Comparison of ENCODE assay signal across 15 cellular contexts in the genomic region with DNA sequence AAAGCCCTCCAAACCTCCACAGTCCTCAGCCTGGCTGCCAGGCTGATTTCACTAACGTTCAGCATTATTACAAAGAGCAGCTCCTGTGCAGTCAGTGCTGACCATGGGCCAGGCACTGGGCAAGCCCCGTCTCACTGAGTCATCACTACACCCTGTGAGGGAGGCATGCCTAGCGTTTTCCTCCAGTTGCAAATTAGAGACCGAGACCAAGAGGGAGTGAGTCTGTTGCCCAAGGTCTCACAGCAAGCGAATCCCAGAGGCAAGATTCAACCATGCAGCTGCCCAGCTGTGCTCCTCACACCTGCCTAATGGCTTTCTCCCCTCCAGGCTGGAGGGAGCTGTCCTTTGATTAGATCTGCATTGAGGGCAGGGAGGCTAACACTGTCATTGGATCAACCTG.
A peak's percentile ranks its signal among the peaks of the same experiment; 100 is the strongest.
DNase-seq lines count a peak whose midpoint lies in the region; ATAC-seq and TF ChIP-seq lines count a peak whose summit lies in the region.
"Had no signal": no experiment of that assay in that cellular context is flagged by ENCODE, and none has a peak within 500 bp of the region (broad histone marks: within the 10 kb centered on the region; RNA-seq: fewer than 3 reads in every experiment).

No MANE protein-coding gene starts in this region.

- H3K4me3 Mint-ChIP-seq in naive thymus-derived CD4-positive, alpha-beta T cell: no peak overlapping the region
- H3K4me3 Mint-ChIP-seq: CD4-positive, alpha-beta T cell; effector memory CD8-positive, alpha-beta T cell; stimulated activated naive CD8-positive, alpha-beta T cell treated with anti-CD3 and anti-CD28 coated beads, Interleukin-15, amount 100 ng/mL, for 72 hours had no signal

- TF ChIP-seq CTCF in choroid plexus epithelial cell (conservative IDR thresholded peaks at IDR 0.05; ENCODE audit: low read depth, low read length) (no peak), left lung (IDR thresholded peaks at IDR 0.05) (no peak)

- H3K36me3 Mint-ChIP-seq in naive thymus-derived CD4-positive, alpha-beta T cell: no peaks in the 10 kb centered on the region

- ATAC-seq in left lung: peak; percentile 35
- no peak for ATAC-seq in naive thymus-derived CD4-positive, alpha-beta T cell
- ATAC-seq in HG02678 (IDR thresholded peaks at IDR 0.05; ENCODE audit: unreplicated experiment): no peak
- ATAC-seq: effector memory CD8-positive, alpha-beta T cell; mucosa of descending colon; stimulated activated naive CD8-positive, alpha-beta T cell treated with anti-CD3 and anti-CD28 coated beads, Interleukin-15, amount 100 ng/mL, for 72 hours had no signal

- POLR2A ChIA-PET in naive thymus-derived CD4-positive, alpha-beta T cell (lab: Charles Lee): no interaction called here

- H3K27me3 Mint-ChIP-seq in naive thymus-derived CD4-positive, alpha-beta T cell: peaks cover 3 to 43% (median 30%) of the 10 kb centered on the region in 5 donors

- no peak overlapping the region for H3K27ac Mint-ChIP-seq in naive thymus-derived CD4-positive, alpha-beta T cell
- H3K27ac Mint-ChIP-seq: CD4-positive, alpha-beta T cell; effector memory CD8-positive, alpha-beta T cell; stimulated activated naive CD8-positive, alpha-beta T cell treated with anti-CD3 and anti-CD28 coated beads, Interleukin-15, amount 100 ng/mL, for 72 hours had no signal

- peaks cover 0 to 47% of the 10 kb centered on the region in 2 donors for H3K27me3 ChIP-seq in left lung
- H3K27me3 ChIP-seq in naive thymus-derived CD4-positive, alpha-beta T cell (ENCODE audit: control insufficient read depth in 2 of 2, insufficient read depth in 2 of 2, low read length in 2 of 2): no peaks in the 10 kb centered on the region

- CTCF ChIA-PET in naive thymus-derived CD4-positive, alpha-beta T cell (lab: Charles Lee): no interaction called here

- DNase-seq in Daoy (ENCODE audit: low read depth): peak; percentile 84
- DNase-seq in M059J (ENCODE audit: low read depth): peak; percentile 58
- DNase-seq in choroid plexus epithelial cell (ENCODE audit: low read depth): peak; percentile 50
- DNase-seq in left lung: no peak
- no peak for DNase-seq in naive thymus-derived CD4-positive, alpha-beta T cell
- no peak for DNase-seq in ureter (ENCODE audit: low spot score)
- DNase-seq in NOMO-1 treated with DMSO at 0.1 percent for 48 hours (lab: John Stamatoyannopoulos, UW; ENCODE audit: unreplicated experiment): no peak
- DNase-seq: anterior cingulate cortex; CD4-positive, alpha-beta T cell; effector memory CD8-positive, alpha-beta T cell; mucosa of descending colon; NCI-H1105; SHP77 treated with DMSO at 0.1 percent for 48 hours; stimulated activated naive CD8-positive, alpha-beta T cell treated with anti-CD3 and anti-CD28 coated beads, Interleukin-15, amount 100 ng/mL, for 72 hours had no signal

- no peaks in the 10 kb centered on the region for H3K9me3 ChIP-seq in left lung
- H3K9me3 ChIP-seq in naive thymus-derived CD4-positive, alpha-beta T cell (ENCODE audit: control insufficient read depth in 2 of 3, low read length in 3 of 3): peaks cover 0 to 3% (median 0%) of the 10 kb centered on the region in 3 experiments
- H3K9me3 ChIP-seq: mucosa of descending colon had no signal

- H3K9me3 Mint-ChIP-seq in naive thymus-derived CD4-positive, alpha-beta T cell: peaks cover 0 to 8% (median 0%) of the 10 kb centered on the region in 11 donors
- H3K9me3 Mint-ChIP-seq: CD4-positive, alpha-beta T cell; effector memory CD8-positive, alpha-beta T cell; stimulated activated naive CD8-positive, alpha-beta T cell treated with anti-CD3 and anti-CD28 coated beads, Interleukin-15, amount 100 ng/mL, for 72 hours had no signal

- H3K4me1 ChIP-seq in left lung: no peaks in the 10 kb centered on the region
- H3K4me1 ChIP-seq in naive thymus-derived CD4-positive, alpha-beta T cell (ENCODE audit: control insufficient read depth in 2 of 2, insufficient read depth in 2 of 2, low read length in 2 of 2): no peaks in the 10 kb centered on the region

- intact Hi-C loops in left lung (cut with DNase I): no loop called here
- intact Hi-C loops in naive thymus-derived CD4-positive, alpha-beta T cell (cut with micrococcal nuclease): no loop called here

- H3K4me1 Mint-ChIP-seq in naive thymus-derived CD4-positive, alpha-beta T cell: no peaks in the 10 kb centered on the region
- H3K4me1 Mint-ChIP-seq: stimulated activated naive CD8-positive, alpha-beta T cell treated with anti-CD3 and anti-CD28 coated beads, Interleukin-15, amount 100 ng/mL, for 72 hours had no signal

- H3K4me3 ChIP-seq in choroid plexus epithelial cell (ENCODE audit: low read depth, low read length) (no peak overlapping the region), left lung (no peak overlapping the region)
- no peak overlapping the region for H3K4me3 ChIP-seq in naive thymus-derived CD4-positive, alpha-beta T cell (ENCODE audit: low read length)
- H3K4me3 ChIP-seq: mucosa of descending colon had no signal

- no peaks in the 10 kb centered on the region for H3K36me3 ChIP-seq in left lung
- H3K36me3 ChIP-seq in naive thymus-derived CD4-positive, alpha-beta T cell (ENCODE audit: control insufficient read depth in 2 of 3, insufficient read depth in 3 of 3, low read length in 3 of 3): no peaks in the 10 kb centered on the region

- H3K27ac ChIP-seq in left lung: no peak overlapping the region
- no peak overlapping the region for H3K27ac ChIP-seq in naive thymus-derived CD4-positive, alpha-beta T cell (ENCODE audit: low read depth, low read length)

Comparison
In these comparisons a context has a peak if more than half of its experiments do, and no peak if none do; other contexts are left out.
1. DNase-seq: peak in Daoy (single experiment), M059J (single experiment) and choroid plexus epithelial cell (single experiment); none in left lung (0 of 2), naive thymus-derived CD4-positive, alpha-beta T cell (0 of 9), ureter (single experiment) and NOMO-1 treated with DMSO at 0.1 percent for 48 hours (single experiment).